ENCODE assay signal across 9 cellular contexts in the genomic region with DNA sequence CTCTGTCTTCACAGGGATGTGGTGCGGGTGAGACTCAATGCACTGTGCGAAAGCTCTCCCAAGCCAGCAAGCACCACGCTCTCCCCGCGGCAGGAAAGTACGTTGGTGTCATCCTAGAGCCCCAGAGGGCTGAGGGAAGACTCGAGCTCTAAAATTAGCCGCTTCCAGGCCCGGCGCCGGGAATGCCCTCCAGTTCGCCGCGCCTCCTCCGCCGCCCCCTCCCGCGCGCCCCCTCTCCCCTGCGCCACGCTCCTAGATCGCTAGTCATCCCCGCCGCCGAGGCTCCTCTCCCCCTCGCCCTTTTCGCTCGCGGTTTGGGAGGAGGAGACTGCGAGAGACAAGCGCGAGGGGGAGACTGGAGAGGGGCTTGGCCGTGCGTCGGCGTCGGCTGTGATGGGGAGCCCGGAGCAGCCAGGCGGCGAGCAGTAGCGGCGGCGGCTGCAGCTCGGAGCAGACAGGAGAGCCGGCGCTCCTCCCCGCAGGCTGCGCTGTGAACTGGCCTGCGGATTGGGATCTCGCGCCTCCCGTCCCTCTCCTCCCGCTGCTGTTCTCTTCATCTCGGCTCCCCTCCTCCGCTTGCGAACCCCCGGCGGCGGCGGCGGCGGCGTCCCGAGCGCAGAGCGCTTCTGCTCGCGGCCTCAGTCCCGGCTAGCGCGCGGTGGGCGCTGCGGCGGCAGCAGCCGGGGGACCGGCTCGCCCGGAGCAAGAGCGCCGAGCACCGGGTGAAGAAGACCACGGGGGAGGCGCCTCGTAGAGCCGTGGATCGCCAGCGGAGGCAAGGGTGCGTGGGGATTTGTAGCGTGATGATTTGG.
DNase-seq lines count a peak whose midpoint lies in the region; ATAC-seq lines count a peak whose summit lies in the region.
"Had no signal": no experiment of that assay in that cellular context is flagged by ENCODE, and none has a peak within 500 bp of the region (broad histone marks: within the 10 kb centered on the region; RNA-seq: fewer than 3 reads in every experiment).

A gene (plus strand): TSS at position 425 of the 812 bp plus-strand sequence. CDS start 127,295 bp downstream, outside the sequence.

- H3K9ac ChIP-seq in stomach smooth muscle (ENCODE audit: low read length in 2 of 2) = peak within 1 kb of the TSS; percentile 35 to 47

- H3K36me3 Mint-ChIP-seq in activated naive CD4-positive, alpha-beta T cell treated with anti-CD3 and anti-CD28 coated beads, Interleukin-2, amount 10 ng/mL, durations not matched to agents 7 days and 5 days = no peaks in the 10 kb centered on the region

- H3K27me3 ChIP-seq in stomach smooth muscle (ENCODE audit: control insufficient read depth in 1 of 2, insufficient read depth in 2 of 2, low read length in 2 of 2) = peaks cover 2 to 5% of the 10 kb centered on the region in 2 donors

- H3K27me3 Mint-ChIP-seq in activated naive CD4-positive, alpha-beta T cell treated with anti-CD3 and anti-CD28 coated beads, Interleukin-2, amount 10 ng/mL, durations not matched to agents 7 days and 5 days = peaks cover 60% of the 10 kb centered on the region

- no peaks in the 10 kb centered on the region for H3K9me3 ChIP-seq in stomach smooth muscle (ENCODE audit: control insufficient read depth in 2 of 2, low read length in 2 of 2)

- H3K9me3 Mint-ChIP-seq in activated naive CD4-positive, alpha-beta T cell treated with anti-CD3 and anti-CD28 coated beads, Interleukin-2, amount 10 ng/mL, durations not matched to agents 7 days and 5 days = no peaks in the 10 kb centered on the region
- H3K9me3 Mint-ChIP-seq: activated B cell treated with CpG ODN at 0.5 μM for 24 hours had no signal

- H3K4me3 ChIP-seq in stomach smooth muscle (ENCODE audit: low read length in 2 of 2) = peak within 1 kb of the TSS; percentile 79 to 80

- peak within 1 kb of the TSS; percentile 31 for H3K27ac ChIP-seq in stomach smooth muscle (ENCODE audit: low read length)

- no peak for ATAC-seq in HG02610 (IDR thresholded peaks at IDR 0.05; ENCODE audit: unreplicated experiment)

- no peaks in the 10 kb centered on the region for H3K36me3 ChIP-seq in stomach smooth muscle (ENCODE audit: control insufficient read depth in 2 of 2, insufficient read depth in 2 of 2, low read length in 2 of 2)

- no peak within 1 kb of the TSS for H3K27ac Mint-ChIP-seq in activated naive CD4-positive, alpha-beta T cell treated with anti-CD3 and anti-CD28 coated beads, Interleukin-2, amount 10 ng/mL, durations not matched to agents 7 days and 5 days
- H3K27ac Mint-ChIP-seq: activated B cell treated with CpG ODN at 0.5 μM for 24 hours had no signal

- CTCF ChIA-PET in activated naive CD4-positive, alpha-beta T cell treated with anti-CD3 and anti-CD28 coated beads, Interleukin-2, amount 10 ng/mL, durations not matched to agents 7 days and 5 days (lab: Charles Lee) = no interaction called here

- DNase-seq in activated CD4-positive, alpha-beta T cell treated with anti-CD3 and anti-CD28 coated beads for 48 hours = peak; percentile 7
- no peak for DNase-seq in activated CD4-positive, alpha-beta T cell treated with anti-CD3 and anti-CD28 coated beads for 1 hour
- peak; percentile 92 for DNase-seq in astrocyte of the hippocampus (ENCODE audit: low read depth, low spot score)
- DNase-seq in iris pigment epithelial cell (ENCODE audit: low read depth) = peak; percentile 28
- DNase-seq in RKO (ENCODE audit: low spot score) = no peak
- DNase-seq in activated naive CD4-positive, alpha-beta T cell treated with anti-CD3 and anti-CD28 coated beads, Interleukin-2, amount 10 ng/mL, durations not matched to agents 7 days and 5 days = no peak
- DNase-seq: activated B cell treated with CpG ODN at 0.5 μM for 24 hours had no signal

- H3K4me1 Mint-ChIP-seq in activated naive CD4-positive, alpha-beta T cell treated with anti-CD3 and anti-CD28 coated beads, Interleukin-2, amount 10 ng/mL, durations not matched to agents 7 days and 5 days = no peaks in the 10 kb centered on the region
- H3K4me1 Mint-ChIP-seq: activated B cell treated with CpG ODN at 0.5 μM for 24 hours had no signal

- H3K4me3 Mint-ChIP-seq in activated naive CD4-positive, alpha-beta T cell treated with anti-CD3 and anti-CD28 coated beads, Interleukin-2, amount 10 ng/mL, durations not matched to agents 7 days and 5 days = no peak within 1 kb of the TSS
- H3K4me3 Mint-ChIP-seq: activated B cell treated with CpG ODN at 0.5 μM for 24 hours had no signal

- H3K4me1 ChIP-seq in stomach smooth muscle (ENCODE audit: control insufficient read depth, insufficient read depth, low read length) = peaks cover 23% of the 10 kb centered on the region

Comparison
In these comparisons a context has a peak if more than half of its experiments do, and no peak if none do; other contexts are left out.
1. DNase-seq: peak in activated CD4-positive, alpha-beta T cell treated with anti-CD3 and anti-CD28 coated beads for 48 hours (single experiment), astrocyte of the hippocampus (single experiment) and iris pigment epithelial cell (single experiment); none in activated CD4-positive, alpha-beta T cell treated with anti-CD3 and anti-CD28 coated beads for 1 hour (single experiment), RKO (single experiment) and activated naive CD4-positive, alpha-beta T cell treated with anti-CD3 and anti-CD28 coated beads, Interleukin-2, amount 10 ng/mL, durations not matched to agents 7 days and 5 days (single experiment).